1 cellular context compared by ENCODE assay signal in the genomic region with DNA sequence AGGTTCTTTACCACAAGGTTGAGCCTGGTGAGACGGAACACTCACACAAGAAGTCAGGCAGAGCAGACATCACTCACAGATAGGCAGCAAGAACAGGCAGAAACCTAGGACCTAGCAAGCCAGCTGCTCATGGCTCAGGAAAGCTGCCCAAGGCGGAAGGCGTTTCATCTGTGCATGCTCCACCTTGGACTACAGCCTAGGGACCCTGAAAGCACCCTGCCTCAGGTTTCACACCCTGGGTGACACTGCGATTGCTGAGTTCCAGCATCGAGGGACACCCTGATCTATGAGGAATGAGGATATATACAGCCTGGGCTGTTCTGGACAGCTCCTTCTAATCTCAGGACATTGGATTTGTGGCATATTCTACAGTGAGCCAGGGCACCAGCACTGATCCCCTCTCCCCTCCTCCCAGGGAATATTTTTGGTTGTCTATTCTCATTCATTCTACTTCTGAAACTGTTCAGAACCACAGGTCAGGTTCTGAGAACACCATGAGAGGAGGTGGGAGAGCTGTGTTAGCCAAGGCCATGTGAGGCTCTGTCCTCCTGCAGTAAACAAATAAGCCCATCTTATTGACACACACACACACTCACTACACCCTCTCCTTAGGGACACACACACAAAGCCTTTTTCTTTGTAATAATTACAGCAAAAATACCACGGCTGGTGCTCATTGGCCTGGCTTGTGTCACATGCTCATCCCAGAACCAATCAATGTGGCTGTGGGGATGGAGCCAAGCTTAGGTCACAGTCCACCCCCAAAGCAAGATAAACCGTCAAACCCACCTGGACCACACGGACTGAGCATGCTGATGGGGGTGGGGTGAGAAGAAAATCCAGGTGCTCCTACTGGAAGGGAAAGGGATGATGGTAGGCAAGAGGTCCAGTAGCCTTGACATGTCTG.
TF ChIP-seq lines count a peak whose summit lies in the region.

No MANE protein-coding gene starts in this region.

TF ChIP-seq in WTC11, 78 proteins besides CTCF, POLR2A, EP300 and RAD21 (continued from another document):
- TF ChIP-seq RELA (CRISPR knock-in tag; IDR thresholded peaks at IDR 0.05; ENCODE audit: borderline replicate concordance) (no peak), GRHL2 (CRISPR knock-in tag; IDR thresholded peaks at IDR 0.05; ENCODE audit: insufficient replicate concordance, severe bottlenecking) (no peak)
- TF ChIP-seq, protein P1, sequence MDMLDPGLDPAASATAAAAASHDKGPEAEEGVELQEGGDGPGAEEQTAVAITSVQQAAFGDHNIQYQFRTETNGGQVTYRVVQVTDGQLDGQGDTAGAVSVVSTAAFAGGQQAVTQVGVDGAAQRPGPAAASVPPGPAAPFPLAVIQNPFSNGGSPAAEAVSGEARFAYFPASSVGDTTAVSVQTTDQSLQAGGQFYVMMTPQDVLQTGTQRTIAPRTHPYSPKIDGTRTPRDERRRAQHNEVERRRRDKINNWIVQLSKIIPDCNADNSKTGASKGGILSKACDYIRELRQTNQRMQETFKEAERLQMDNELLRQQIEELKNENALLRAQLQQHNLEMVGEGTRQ (CRISPR knock-in tag; IDR thresholded peaks at IDR 0.05): peak; percentile 54
